In genomic region chr6:152201134-152201533, GRCh38 we compare ENCODE assay signal across 1 cellular context.
A peak's percentile ranks its signal among the peaks of the same experiment; 100 is the strongest.
TF ChIP-seq lines count a peak whose summit lies in the region.

No MANE protein-coding gene starts in this region.

TF ChIP-seq in HEK293, 187 proteins besides CTCF, POLR2A, EP300 and RAD21 (continued from another document):
- TF ChIP-seq ZNF239 (tag by site-specific recombination; IDR thresholded peaks at IDR 0.05) = no peak
- no peak for TF ChIP-seq ZNF521 (tag by site-specific recombination; IDR thresholded peaks at IDR 0.05)
- no peak for TF ChIP-seq AEBP2 (tag by site-specific recombination; IDR thresholded peaks at IDR 0.05; ENCODE audit: borderline replicate concordance)
- no peak for TF ChIP-seq ZIC2 (tag by site-specific recombination; IDR thresholded peaks at IDR 0.05)
- peak; percentile 58 for TF ChIP-seq OSR2 (tag by site-specific recombination; IDR thresholded peaks at IDR 0.05)
- peak; percentile 51; the same call in 1 of the 2 replicates for TF ChIP-seq ZNF843 (tag by site-specific recombination; IDR thresholded peaks at IDR 0.05)
- peak; percentile 34; the same call in 1 of the 2 replicates for TF ChIP-seq WT1 (tag by site-specific recombination; IDR thresholded peaks at IDR 0.05)
- TF ChIP-seq ZNF747 (tag by site-specific recombination; IDR thresholded peaks at IDR 0.05) = no peak
